ENCODE assay signal across 18 cellular contexts in genomic region chr1:114466334-114467014, GRCh38. TPM values are rescaled to one million over a fixed set of nuclear protein-coding genes. Genes with fewer than 3 reads are reported as not detected.
A peak's percentile ranks its signal among the peaks of the same experiment; 100 is the strongest.
DNase-seq lines count a peak whose midpoint lies in the region; ATAC-seq and TF ChIP-seq lines count a peak whose summit lies in the region.
"Had no signal": no experiment of that assay in that cellular context is flagged by ENCODE, and none has a peak within 500 bp of the region (broad histone marks: within the 10 kb centered on the region; RNA-seq: fewer than 3 reads in every experiment).

No MANE protein-coding gene starts in this region.

- no peak for TF ChIP-seq CTCF in WTC11 (IDR thresholded peaks at IDR 0.05)
- no peak for TF ChIP-seq CTCF in mammary epithelial cell (conservative IDR thresholded peaks at IDR 0.05 in 1 of 2, IDR thresholded peaks at IDR 0.05 in 1 of 2; ENCODE audit: extremely low read depth in 1 of 2, insufficient read depth in 1 of 2, low read depth in 1 of 2, low read length in 2 of 2)

- H3K4me3 Mint-ChIP-seq in T-helper 1 cell treated with Interleukin-12 subunit alpha and Interleukin-12 subunit beta and Interleukin-4 antibody, amounts not matched to agents 30 μg/mL and 1 μg/mL, for 36 hours = no peak overlapping the region
- H3K4me3 Mint-ChIP-seq in WTC11 (no peak overlapping the region), immature natural killer cell (peak overlapping the region in 2 of 5 donors; percentile 9 to 22)
- H3K4me3 Mint-ChIP-seq in stimulated activated effector memory CD8-positive, alpha-beta T cell treated with anti-CD3 and anti-CD28 coated beads, Interleukin-12 subunit alpha, Interleukin-12 subunit beta, amount 100 ng/mL, for 72 hours = no peak overlapping the region
- H3K4me3 Mint-ChIP-seq: activated CD4-positive, alpha-beta memory T cell treated with anti-CD3 and anti-CD28 coated beads, Interleukin-2, amount 10 ng/mL, durations not matched to agents 7 days and 5 days had no signal

- peaks cover 86% of the 10 kb centered on the region for H3K79me2 ChIP-seq in mammary epithelial cell (ENCODE audit: insufficient read depth, low read length)

- H3K4me2 ChIP-seq in mammary epithelial cell (ENCODE audit: insufficient read depth, low read depth, low read length) = no peak overlapping the region
- H3K4me2 ChIP-seq: smooth muscle cell had no signal

- H3K27ac Mint-ChIP-seq in T-helper 1 cell treated with Interleukin-12 subunit alpha and Interleukin-12 subunit beta and Interleukin-4 antibody, amounts not matched to agents 30 μg/mL and 1 μg/mL, for 36 hours = peak overlapping the region; percentile 2
- H3K27ac Mint-ChIP-seq in WTC11 (peak overlapping the region; percentile 69; the same call in 1 of the 2 replicates), immature natural killer cell (peak overlapping the region; percentile 30 to 89 (median 66))
- H3K27ac Mint-ChIP-seq in stimulated activated effector memory CD8-positive, alpha-beta T cell treated with anti-CD3 and anti-CD28 coated beads, Interleukin-12 subunit alpha, Interleukin-12 subunit beta, amount 100 ng/mL, for 72 hours = peak overlapping the region; percentile 18

- intact Hi-C loops in mammary epithelial cell (cut with micrococcal nuclease) = no loop called here

- dilution Hi-C loops in mammary epithelial cell (cut with HindIII; ENCODE audit: low sequenced_read_pairs) = no loop called here

- H3K36me3 ChIP-seq in mammary epithelial cell (ENCODE audit: insufficient read depth, low read length) = no peaks in the 10 kb centered on the region

- in situ Hi-C loops in mammary epithelial cell (cut with MboI; ENCODE audit: low sequenced_read_pairs in 2 of 2) = no loop called here

- no peak overlapping the region for H3K9ac ChIP-seq in mammary epithelial cell (ENCODE audit: insufficient read depth, low read length)

- DNase-seq in T-helper 1 cell = no peak
- DNase-seq in WTC11 (ENCODE audit: low spot score) = no peak
- no peak for DNase-seq in immature natural killer cell
- no peak for DNase-seq in stimulated activated effector memory CD8-positive, alpha-beta T cell treated with anti-CD3 and anti-CD28 coated beads, Interleukin-12 subunit alpha, Interleukin-12 subunit beta, amount 100 ng/mL, for 72 hours (ENCODE audit: low spot score in 2 of 2)
- no peak for DNase-seq in mammary epithelial cell
- DNase-seq: 8988T; activated CD4-positive, alpha-beta memory T cell treated with anti-CD3 and anti-CD28 coated beads, Interleukin-2, amount 10 ng/mL, durations not matched to agents 7 days and 5 days; C1 segment of cervical spinal cord; NCI-H2029; NCI-H446; psoas muscle; stimulated activated CD4-positive, alpha-beta T cell treated with anti-CD3 and anti-CD28 coated beads, Interleukin-4, amount 100 ng/mL, for 24 hours; substantia nigra; SW 1271 had no signal

- peaks cover 30% of the 10 kb centered on the region for H3K4me1 Mint-ChIP-seq in T-helper 1 cell treated with Interleukin-12 subunit alpha and Interleukin-12 subunit beta and Interleukin-4 antibody, amounts not matched to agents 30 μg/mL and 1 μg/mL, for 36 hours (ENCODE audit: low read depth)
- H3K4me1 Mint-ChIP-seq in WTC11 (peaks cover 45% of the 10 kb centered on the region), immature natural killer cell (peaks cover 51 to 81% of the 10 kb centered on the region in 2 donors)
- H3K4me1 Mint-ChIP-seq in stimulated activated effector memory CD8-positive, alpha-beta T cell treated with anti-CD3 and anti-CD28 coated beads, Interleukin-12 subunit alpha, Interleukin-12 subunit beta, amount 100 ng/mL, for 72 hours = peaks cover 54% of the 10 kb centered on the region

- H3K27me3 Mint-ChIP-seq in T-helper 1 cell treated with Interleukin-12 subunit alpha and Interleukin-12 subunit beta and Interleukin-4 antibody, amounts not matched to agents 30 μg/mL and 1 μg/mL, for 36 hours (ENCODE audit: low read depth) = no peaks in the 10 kb centered on the region
- H3K27me3 Mint-ChIP-seq in WTC11 (ENCODE audit: low read depth) (no peaks in the 10 kb centered on the region), immature natural killer cell (ENCODE audit: low read depth in 3 of 3) (no peaks in the 10 kb centered on the region)
- H3K27me3 Mint-ChIP-seq: activated CD4-positive, alpha-beta memory T cell treated with anti-CD3 and anti-CD28 coated beads, Interleukin-2, amount 10 ng/mL, durations not matched to agents 7 days and 5 days had no signal

- CTCF ChIA-PET in WTC11 (lab: Charles Lee) (interaction anchor here (0.6 kb wide), 1 partner anchor 168 kb away, joined by 4 read pairs; no protein-coding TSS in a partner anchor), mammary epithelial cell (lab: Charles Lee; ENCODE audit: low non-redundant PET) (no interaction called here)

- H3K27me3 ChIP-seq in mammary epithelial cell (ENCODE audit: insufficient read depth, low read length) = no peaks in the 10 kb centered on the region

- no TSS peak for BruUV-seq in mammary epithelial cell (replicated peaks; lab: Mats Ljungman, UMichigan)

- H3K36me3 Mint-ChIP-seq in T-helper 1 cell treated with Interleukin-12 subunit alpha and Interleukin-12 subunit beta and Interleukin-4 antibody, amounts not matched to agents 30 μg/mL and 1 μg/mL, for 36 hours (ENCODE audit: low read depth) = peaks cover 8% of the 10 kb centered on the region
- peaks cover 8% of the 10 kb centered on the region; the same call in 1 of the 2 replicates for H3K36me3 Mint-ChIP-seq in WTC11
- no peaks in the 10 kb centered on the region for H3K36me3 Mint-ChIP-seq in immature natural killer cell
- H3K36me3 Mint-ChIP-seq in stimulated activated effector memory CD8-positive, alpha-beta T cell treated with anti-CD3 and anti-CD28 coated beads, Interleukin-12 subunit alpha, Interleukin-12 subunit beta, amount 100 ng/mL, for 72 hours = peaks cover 14% of the 10 kb centered on the region

- POLR2A ChIA-PET in WTC11 (lab: Charles Lee) = no interaction called here

- H3K9me3 ChIP-seq in mammary epithelial cell (replicated peaks; ENCODE audit: insufficient read depth, low read length) = no peaks in the 10 kb centered on the region
- H3K9me3 ChIP-seq: psoas muscle had no signal

- no peak overlapping the region for H2AFZ ChIP-seq in mammary epithelial cell (ENCODE audit: low read depth, low read length)

- H4K20me1 ChIP-seq in mammary epithelial cell (ENCODE audit: insufficient read depth, low read length) = no peaks in the 10 kb centered on the region

- no peaks in the 10 kb centered on the region for H3K9me3 Mint-ChIP-seq in T-helper 1 cell treated with Interleukin-12 subunit alpha and Interleukin-12 subunit beta and Interleukin-4 antibody, amounts not matched to agents 30 μg/mL and 1 μg/mL, for 36 hours
- H3K9me3 Mint-ChIP-seq in WTC11 (peaks cover 6% of the 10 kb centered on the region; the same call in 1 of the 2 replicates), immature natural killer cell (no peaks in the 10 kb centered on the region)
- H3K9me3 Mint-ChIP-seq in stimulated activated effector memory CD8-positive, alpha-beta T cell treated with anti-CD3 and anti-CD28 coated beads, Interleukin-12 subunit alpha, Interleukin-12 subunit beta, amount 100 ng/mL, for 72 hours = no peaks in the 10 kb centered on the region
- H3K9me3 Mint-ChIP-seq: activated CD4-positive, alpha-beta memory T cell treated with anti-CD3 and anti-CD28 coated beads, Interleukin-2, amount 10 ng/mL, durations not matched to agents 7 days and 5 days had no signal

- H3K4me3 ChIP-seq in mammary epithelial cell (replicated peaks in 1 of 3; ENCODE audit: insufficient read depth in 1 of 3, low read depth in 2 of 3, low read length in 3 of 3) = no peak overlapping the region
- H3K4me3 ChIP-seq: psoas muscle, smooth muscle cell had no signal

- 94% methylated on average over 12 of the region's 14 CpGs for WGBS in mammary epithelial cell (ENCODE audit: low coverage, missing lambda C conversion rate)

- peaks cover 18% of the 10 kb centered on the region for H3K4me1 ChIP-seq in mammary epithelial cell (ENCODE audit: insufficient read depth, low read length)

- ATAC-seq in WTC11 = peak; percentile 75
- ATAC-seq in stimulated activated effector memory CD8-positive, alpha-beta T cell treated with anti-CD3 and anti-CD28 coated beads, Interleukin-12 subunit alpha, Interleukin-12 subunit beta, amount 100 ng/mL, for 72 hours = no peak
- ATAC-seq in HG02970 (IDR thresholded peaks at IDR 0.05; ENCODE audit: low FRiP score, unreplicated experiment) = no peak
- no peak for ATAC-seq in HG03025 (IDR thresholded peaks at IDR 0.05; ENCODE audit: low FRiP score, unreplicated experiment)

- no peak overlapping the region for H3K27ac ChIP-seq in mammary epithelial cell (ENCODE audit: insufficient read depth, low read depth, low read length)
- H3K27ac ChIP-seq: psoas muscle had no signal

TF ChIP-seq in WTC11, 78 proteins besides CTCF, POLR2A, EP300 and RAD21 (continues in another document):
- TF ChIP-seq ZNF121 (CRISPR knock-in tag; IDR thresholded peaks at IDR 0.05) (no peak), ZNF138 (CRISPR knock-in tag; conservative IDR thresholded peaks at IDR 0.05) (no peak), MXD4 (CRISPR knock-in tag; IDR thresholded peaks at IDR 0.05; ENCODE audit: borderline replicate concordance) (no peak), AR (CRISPR knock-in tag; IDR thresholded peaks at IDR 0.05) (no peak), JUN (CRISPR knock-in tag; IDR thresholded peaks at IDR 0.05) (no peak)

RNA-seq across cellular contexts. Expression of gene TRIM33, which starts 44.5 kb away (rescaled TPM):
- total RNA-seq in WTC11 (2021) (42.0 to 44.5 TPM (median 42.7 TPM) in 3 replicates), mammary epithelial cell (10 to 100 TPM; 32.8 to 43.8 TPM)
- polyA plus RNA-seq in immature natural killer cell (10 to 100 TPM; 17.3 to 43.3 (median 28.0) TPM), mammary epithelial cell (16.4 TPM)
- 36.0 TPM for polyA minus RNA-seq in mammary epithelial cell

Comparison
In these comparisons a context has a peak if more than half of its experiments do, and no peak if none do; other contexts are left out.
1. H3K27ac Mint-ChIP-seq: peak in every context shown above with its lines; median percentile 69 in WTC11; 66 in immature natural killer cell; 18 in stimulated activated effector memory CD8-positive, alpha-beta T cell treated with anti-CD3 and anti-CD28 coated beads, Interleukin-12 subunit alpha, Interleukin-12 subunit beta, amount 100 ng/mL, for 72 hours; 2 in T-helper 1 cell treated with Interleukin-12 subunit alpha and Interleukin-12 subunit beta and Interleukin-4 antibody, amounts not matched to agents 30 μg/mL and 1 μg/mL, for 36 hours.